In genomic region chr12:93426406-93426805, GRCh38 we compare ENCODE assay signal across 12 cellular contexts. TPM values are rescaled to one million over a fixed set of nuclear protein-coding genes. Genes with fewer than 3 reads are reported as not detected.
DNase-seq lines count a peak whose midpoint lies in the region; ATAC-seq and TF ChIP-seq lines count a peak whose summit lies in the region.
"Had no signal": no experiment of that assay in that cellular context is flagged by ENCODE, and none has a peak within 500 bp of the region (broad histone marks: within the 10 kb centered on the region; RNA-seq: fewer than 3 reads in every experiment).

No MANE protein-coding gene starts in this region.

- H3K36me3 Mint-ChIP-seq in memory B cell (peaks cover 2% of the 10 kb centered on the region), neural progenitor cell (peaks cover 8% of the 10 kb centered on the region), osteocyte (ENCODE audit: unreplicated experiment) (peaks cover 2% of the 10 kb centered on the region)

- DNase-seq in SK-N-MC (ENCODE audit: low read depth, low spot score) (no peak), memory B cell (ENCODE audit: low spot score in 2 of 2) (no peak), SW480 (ENCODE audit: low spot score) (no peak), neural progenitor cell (ENCODE audit: low spot score) (no peak), osteocyte (ENCODE audit: extremely low spot score, unreplicated experiment) (no peak)
- DNase-seq: activated CD4-positive, alpha-beta T cell treated with anti-CD3 and anti-CD28 coated beads, Interleukin-2, amount 50 U/mL, for 48 hours; body of pancreas; esophagus squamous epithelium had no signal

- peak; percentile 33 for ATAC-seq in GM18867 (IDR thresholded peaks at IDR 0.05; ENCODE audit: unreplicated experiment)
- peak; percentile 79 for ATAC-seq in memory B cell (ENCODE audit: low read depth)
- no peak for ATAC-seq in GM19395 (IDR thresholded peaks at IDR 0.05; ENCODE audit: unreplicated experiment)
- ATAC-seq: body of pancreas had no signal

- 0 out of 2 replicates have a peak overlapping the region, but pooled peaks have one; percentile 41 for H3K9ac ChIP-seq in BLaER1
- no peak overlapping the region for H3K9ac ChIP-seq in SK-N-MC (ENCODE audit: insufficient read length)
- H3K9ac ChIP-seq in neural progenitor cell = no peak overlapping the region
- H3K9ac ChIP-seq: KMS-11 had no signal

- H3K27ac ChIP-seq in BLaER1 (no peak overlapping the region), SK-N-MC (peak overlapping the region; percentile 83), neural progenitor cell (no peak overlapping the region)
- H3K27ac ChIP-seq: body of pancreas, KMS-11 had no signal

- H3K36me3 ChIP-seq in BLaER1 (no peaks in the 10 kb centered on the region; the same call in 1 of the 2 replicates), SK-N-MC (ENCODE audit: insufficient read depth, low read length) (peaks cover 5% of the 10 kb centered on the region; the same call in 1 of the 2 replicates), neural progenitor cell (no peaks in the 10 kb centered on the region)
- H3K36me3 ChIP-seq: esophagus squamous epithelium had no signal

- H3K9me3 ChIP-seq in BLaER1 (no peaks in the 10 kb centered on the region), SK-N-MC (ENCODE audit: low read depth, low read length) (no peaks in the 10 kb centered on the region), neural progenitor cell (ENCODE audit: low read depth) (no peaks in the 10 kb centered on the region)
- H3K9me3 ChIP-seq: body of pancreas, esophagus squamous epithelium had no signal

- H3K27ac Mint-ChIP-seq in memory B cell = peak overlapping the region; percentile 76
- no peak overlapping the region for H3K27ac Mint-ChIP-seq in neural progenitor cell
- no peak overlapping the region for H3K27ac Mint-ChIP-seq in osteocyte (ENCODE audit: unreplicated experiment)

- H3F3A ChIP-seq in neural progenitor cell (ENCODE audit: low read depth) = no peaks in the 10 kb centered on the region

- H3K27me3 ChIP-seq in BLaER1 = no peaks in the 10 kb centered on the region
- H3K27me3 ChIP-seq in neural progenitor cell = no peaks in the 10 kb centered on the region
- H3K27me3 ChIP-seq: body of pancreas, esophagus squamous epithelium had no signal

- H3K4me1 ChIP-seq in BLaER1 (peaks cover 64% of the 10 kb centered on the region), neural progenitor cell (peaks cover 32% of the 10 kb centered on the region)

- peak overlapping the region; percentile 73 for H3K4me3 Mint-ChIP-seq in memory B cell
- H3K4me3 Mint-ChIP-seq in neural progenitor cell = no peak overlapping the region
- no peak overlapping the region for H3K4me3 Mint-ChIP-seq in osteocyte (ENCODE audit: unreplicated experiment)

- H3K9me3 Mint-ChIP-seq in memory B cell (no peaks in the 10 kb centered on the region), neural progenitor cell (no peaks in the 10 kb centered on the region), osteocyte (ENCODE audit: unreplicated experiment) (no peaks in the 10 kb centered on the region)

- TF ChIP-seq CTCF in neural progenitor cell (IDR thresholded peaks at IDR 0.05) (no peak), osteocyte (IDR thresholded peaks at IDR 0.05) (no peak)

- H4K20me1 ChIP-seq in BLaER1 = peaks cover 100% of the 10 kb centered on the region
- H4K20me1 ChIP-seq in neural progenitor cell (ENCODE audit: low read depth) = peaks cover 98% of the 10 kb centered on the region

- H3K27me3 Mint-ChIP-seq in memory B cell = no peaks in the 10 kb centered on the region
- H3K27me3 Mint-ChIP-seq in neural progenitor cell (ENCODE audit: insufficient read depth, low read depth) = no peaks in the 10 kb centered on the region
- no peaks in the 10 kb centered on the region for H3K27me3 Mint-ChIP-seq in osteocyte (ENCODE audit: unreplicated experiment)

- peak overlapping the region; percentile 67 for H3K4me2 ChIP-seq in BLaER1
- H3K4me2 ChIP-seq in neural progenitor cell = no peak overlapping the region

- H2AFZ ChIP-seq in neural progenitor cell (replicated peaks) = no peak overlapping the region

- H3K4me3 ChIP-seq in BLaER1 = no peak overlapping the region
- H3K4me3 ChIP-seq in SK-N-MC = peak overlapping the region; percentile 43; the same call in 1 of the 2 replicates
- H3K4me3 ChIP-seq in neural progenitor cell = no peak overlapping the region
- H3K4me3 ChIP-seq: body of pancreas, esophagus squamous epithelium had no signal

- H3K79me2 ChIP-seq in neural progenitor cell (ENCODE audit: low read depth) = peaks cover 100% of the 10 kb centered on the region

- H3K4me1 Mint-ChIP-seq in memory B cell (peaks cover 54% of the 10 kb centered on the region), neural progenitor cell (peaks cover 13% of the 10 kb centered on the region), osteocyte (ENCODE audit: unreplicated experiment) (peaks cover 52% of the 10 kb centered on the region)

RNA-seq across cellular contexts. Expression of gene UBE2N, which starts 15.3 kb away (rescaled TPM):
- 82.6 and 116 TPM in 2 replicates for total RNA-seq in neural progenitor cell (ENCODE audit: low replicate concordance)
- 68.3 and 70.6 TPM in 2 replicates for total RNA-seq in osteocyte

RNA-seq across cellular contexts. Expression of gene MRPL42, which starts 40.9 kb away (rescaled TPM):
- total RNA-seq in neural progenitor cell (ENCODE audit: low replicate concordance) (157 and 287 TPM in 2 replicates), osteocyte (52.2 and 55.8 TPM in 2 replicates)

RNA-seq across cellular contexts. Expression of gene NUDT4, which starts 48.7 kb away (rescaled TPM):
- total RNA-seq in neural progenitor cell (ENCODE audit: low replicate concordance) (56.3 and 89.8 TPM in 2 replicates), osteocyte (44.0 and 49.7 TPM in 2 replicates)
